10 cellular contexts compared by ENCODE assay signal in the genomic region with DNA sequence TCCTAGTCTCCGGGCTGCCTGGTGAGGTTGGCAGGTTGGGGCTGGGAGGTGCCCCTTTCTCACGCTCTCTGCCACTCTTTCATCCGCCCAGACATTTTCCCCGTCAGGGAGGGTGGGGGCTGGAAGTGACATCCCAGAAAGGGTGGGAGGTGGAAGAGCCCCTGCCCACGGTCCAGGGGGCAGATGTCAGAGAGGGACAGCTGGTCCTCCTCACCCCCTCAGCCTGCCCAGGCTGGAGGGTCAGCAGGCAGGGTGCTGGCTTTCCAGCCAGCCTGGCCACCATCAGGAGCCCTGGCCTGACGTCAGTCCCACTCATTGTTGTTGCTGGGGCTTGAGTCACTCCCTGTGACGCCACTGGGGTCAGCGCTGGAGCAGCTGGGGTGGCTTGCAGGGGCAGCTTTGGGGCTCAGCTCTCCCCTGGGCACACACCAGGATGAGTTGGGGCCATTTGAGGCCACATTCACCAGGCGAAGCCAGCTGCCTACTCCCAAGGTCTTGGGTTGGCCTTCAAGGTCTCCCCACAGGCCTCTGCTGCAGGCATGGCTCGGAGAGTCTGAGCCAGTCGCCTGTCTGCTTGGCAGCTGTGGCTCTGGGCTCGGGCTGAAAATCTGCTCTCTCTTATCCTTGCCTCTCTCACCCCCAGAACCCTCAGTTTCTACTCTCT. TPM values are rescaled to one million over a fixed set of nuclear protein-coding genes. Genes with fewer than 3 reads are reported as not detected.
A peak's percentile ranks its signal among the peaks of the same experiment; 100 is the strongest.
DNase-seq lines count a peak whose midpoint lies in the region; ATAC-seq and TF ChIP-seq lines count a peak whose summit lies in the region.
"Had no signal": no experiment of that assay in that cellular context is flagged by ENCODE, and none has a peak within 500 bp of the region (broad histone marks: within the 10 kb centered on the region; RNA-seq: fewer than 3 reads in every experiment).

No MANE protein-coding gene starts in this region.

- no peaks in the 10 kb centered on the region for H3K27me3 ChIP-seq in ascending aorta

- H3K4me1 ChIP-seq in ascending aorta: peaks cover 0 to under 1% of the 10 kb centered on the region in 2 donors

- H3K4me3 ChIP-seq in ascending aorta (no peak overlapping the region), fibroblast of pulmonary artery (replicated peaks; ENCODE audit: low read depth, low read length) (no peak overlapping the region)

- TF ChIP-seq CTCF in ascending aorta (IDR thresholded peaks at IDR 0.05): no peak
- no peak for TF ChIP-seq CTCF in fibroblast of pulmonary artery (IDR thresholded peaks at IDR 0.05; ENCODE audit: low read length, missing control alignments)

- H3K27ac ChIP-seq in ascending aorta: peak overlapping the region; percentile 14 to 44

- H3K9me3 ChIP-seq in ascending aorta: no peaks in the 10 kb centered on the region

- peak; percentile 86 for DNase-seq in ELR (ENCODE audit: low read depth)
- peak in 1 of 2 donors; percentile 78 for DNase-seq in ascending aorta (ENCODE audit: low spot score in 2 of 2)
- peak; percentile 93 for DNase-seq in fibroblast of pulmonary artery (ENCODE audit: low read depth)
- peak; percentile 83 for DNase-seq in sciatic nerve (ENCODE audit: low spot score)
- no peak for DNase-seq in SK-N-DZ (ENCODE audit: low spot score)
- DNase-seq: CD4-positive, CD25-positive, alpha-beta regulatory T cell had no signal

- intact Hi-C loops in ascending aorta (cut with DNase I) (no loop called here), sciatic nerve (cut with DNase I) (no loop called here)

- H3K36me3 ChIP-seq in ascending aorta: peaks cover 0 to 6% of the 10 kb centered on the region in 2 donors

- peak; percentile 6 for ATAC-seq in sciatic nerve
- no peak for ATAC-seq in HG03520 (IDR thresholded peaks at IDR 0.05; ENCODE audit: unreplicated experiment)
- no peak for ATAC-seq in SK-N-SH treated with all-trans-retinoic acid at 6 μM for 48 hours
- ATAC-seq in GM18867 (IDR thresholded peaks at IDR 0.05; ENCODE audit: unreplicated experiment): no peak
- ATAC-seq: Panc1 had no signal

TF ChIP-seq in SK-N-SH treated with all-trans-retinoic acid at 6 μM for 48 hours, 23 proteins besides CTCF, POLR2A, EP300 and RAD21 (continues in another document):
- TF ChIP-seq ZNF70 (CRISPR knock-in tag; IDR thresholded peaks at IDR 0.05) (no peak), OSR1 (CRISPR knock-in tag; IDR thresholded peaks at IDR 0.05) (no peak), ESRRG (CRISPR knock-in tag; IDR thresholded peaks at IDR 0.05) (no peak), ZNF565 (CRISPR knock-in tag; conservative IDR thresholded peaks at IDR 0.05; ENCODE audit: low read depth) (no peak), ZFP30 (CRISPR knock-in tag; IDR thresholded peaks at IDR 0.05) (no peak), ZNF8 (CRISPR knock-in tag; IDR thresholded peaks at IDR 0.05) (no peak), ZFP3 (CRISPR knock-in tag; IDR thresholded peaks at IDR 0.05) (no peak), SNAI2 (CRISPR knock-in tag; IDR thresholded peaks at IDR 0.05) (no peak), ARNTL (CRISPR knock-in tag; IDR thresholded peaks at IDR 0.05; ENCODE audit: borderline replicate concordance, low read depth) (no peak), CSDC2 (CRISPR knock-in tag; IDR thresholded peaks at IDR 0.05) (no peak), GLIS3 (CRISPR knock-in tag; IDR thresholded peaks at IDR 0.05) (no peak), PPARA (CRISPR knock-in tag; IDR thresholded peaks at IDR 0.05; ENCODE audit: borderline replicate concordance) (no peak), BACH2 (CRISPR knock-in tag; IDR thresholded peaks at IDR 0.05; ENCODE audit: borderline replicate concordance) (no peak), TCF4 (CRISPR knock-in tag; IDR thresholded peaks at IDR 0.05; ENCODE audit: borderline replicate concordance) (no peak)
- TF ChIP-seq, protein P1, sequence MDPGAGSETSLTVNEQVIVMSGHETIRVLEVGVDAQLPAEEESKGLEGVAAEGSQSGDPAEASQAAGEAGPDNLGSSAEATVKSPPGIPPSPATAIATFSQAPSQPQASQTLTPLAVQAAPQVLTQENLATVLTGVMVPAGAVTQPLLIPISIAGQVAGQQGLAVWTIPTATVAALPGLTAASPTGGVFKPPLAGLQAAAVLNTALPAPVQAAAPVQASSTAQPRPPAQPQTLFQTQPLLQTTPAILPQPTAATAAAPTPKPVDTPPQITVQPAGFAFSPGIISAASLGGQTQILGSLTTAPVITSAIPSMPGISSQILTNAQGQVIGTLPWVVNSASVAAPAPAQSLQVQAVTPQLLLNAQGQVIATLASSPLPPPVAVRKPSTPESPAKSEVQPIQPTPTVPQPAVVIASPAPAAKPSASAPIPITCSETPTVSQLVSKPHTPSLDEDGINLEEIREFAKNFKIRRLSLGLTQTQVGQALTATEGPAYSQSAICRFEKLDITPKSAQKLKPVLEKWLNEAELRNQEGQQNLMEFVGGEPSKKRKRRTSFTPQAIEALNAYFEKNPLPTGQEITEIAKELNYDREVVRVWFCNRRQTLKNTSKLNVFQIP (CRISPR knock-in tag; IDR thresholded peaks at IDR 0.05; ENCODE audit: borderline replicate concordance, low read depth): no peak
- TF ChIP-seq, protein P2, sequence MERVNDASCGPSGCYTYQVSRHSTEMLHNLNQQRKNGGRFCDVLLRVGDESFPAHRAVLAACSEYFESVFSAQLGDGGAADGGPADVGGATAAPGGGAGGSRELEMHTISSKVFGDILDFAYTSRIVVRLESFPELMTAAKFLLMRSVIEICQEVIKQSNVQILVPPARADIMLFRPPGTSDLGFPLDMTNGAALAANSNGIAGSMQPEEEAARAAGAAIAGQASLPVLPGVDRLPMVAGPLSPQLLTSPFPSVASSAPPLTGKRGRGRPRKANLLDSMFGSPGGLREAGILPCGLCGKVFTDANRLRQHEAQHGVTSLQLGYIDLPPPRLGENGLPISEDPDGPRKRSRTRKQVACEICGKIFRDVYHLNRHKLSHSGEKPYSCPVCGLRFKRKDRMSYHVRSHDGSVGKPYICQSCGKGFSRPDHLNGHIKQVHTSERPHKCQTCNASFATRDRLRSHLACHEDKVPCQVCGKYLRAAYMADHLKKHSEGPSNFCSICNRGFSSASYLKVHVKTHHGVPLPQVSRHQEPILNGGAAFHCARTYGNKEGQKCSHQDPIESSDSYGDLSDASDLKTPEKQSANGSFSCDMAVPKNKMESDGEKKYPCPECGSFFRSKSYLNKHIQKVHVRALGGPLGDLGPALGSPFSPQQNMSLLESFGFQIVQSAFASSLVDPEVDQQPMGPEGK (CRISPR knock-in tag; IDR thresholded peaks at IDR 0.05; ENCODE audit: borderline replicate concordance): no peak
- TF ChIP-seq, protein P3, sequence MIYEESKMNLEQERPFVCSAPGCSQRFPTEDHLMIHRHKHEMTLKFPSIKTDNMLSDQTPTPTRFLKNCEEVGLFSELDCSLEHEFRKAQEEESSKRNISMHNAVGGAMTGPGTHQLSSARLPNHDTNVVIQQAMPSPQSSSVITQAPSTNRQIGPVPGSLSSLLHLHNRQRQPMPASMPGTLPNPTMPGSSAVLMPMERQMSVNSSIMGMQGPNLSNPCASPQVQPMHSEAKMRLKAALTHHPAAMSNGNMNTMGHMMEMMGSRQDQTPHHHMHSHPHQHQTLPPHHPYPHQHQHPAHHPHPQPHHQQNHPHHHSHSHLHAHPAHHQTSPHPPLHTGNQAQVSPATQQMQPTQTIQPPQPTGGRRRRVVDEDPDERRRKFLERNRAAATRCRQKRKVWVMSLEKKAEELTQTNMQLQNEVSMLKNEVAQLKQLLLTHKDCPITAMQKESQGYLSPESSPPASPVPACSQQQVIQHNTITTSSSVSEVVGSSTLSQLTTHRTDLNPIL (CRISPR knock-in tag; IDR thresholded peaks at IDR 0.05; ENCODE audit: low read depth): no peak
- TF ChIP-seq, protein P4, sequence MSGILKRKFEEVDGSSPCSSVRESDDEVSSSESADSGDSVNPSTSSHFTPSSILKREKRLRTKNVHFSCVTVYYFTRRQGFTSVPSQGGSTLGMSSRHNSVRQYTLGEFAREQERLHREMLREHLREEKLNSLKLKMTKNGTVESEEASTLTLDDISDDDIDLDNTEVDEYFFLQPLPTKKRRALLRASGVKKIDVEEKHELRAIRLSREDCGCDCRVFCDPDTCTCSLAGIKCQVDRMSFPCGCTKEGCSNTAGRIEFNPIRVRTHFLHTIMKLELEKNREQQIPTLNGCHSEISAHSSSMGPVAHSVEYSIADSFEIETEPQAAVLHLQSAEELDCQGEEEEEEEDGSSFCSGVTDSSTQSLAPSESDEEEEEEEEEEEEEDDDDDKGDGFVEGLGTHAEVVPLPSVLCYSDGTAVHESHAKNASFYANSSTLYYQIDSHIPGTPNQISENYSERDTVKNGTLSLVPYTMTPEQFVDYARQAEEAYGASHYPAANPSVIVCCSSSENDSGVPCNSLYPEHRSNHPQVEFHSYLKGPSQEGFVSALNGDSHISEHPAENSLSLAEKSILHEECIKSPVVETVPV (CRISPR knock-in tag; IDR thresholded peaks at IDR 0.05): no peak

RNA-seq across cellular contexts. Expression of a gene that starts 5.7 kb away (rescaled TPM):
- total RNA-seq in ascending aorta (39.8 TPM), sciatic nerve (28.2 TPM)
- 57.9 and 64.7 TPM in 2 replicates for polyA plus RNA-seq in SK-N-DZ (2014; cell fraction: cytosol; rRNA removed)
- 40.6 and 41.2 TPM in 2 replicates for polyA plus RNA-seq in SK-N-DZ (2014; cell fraction: nucleus; rRNA removed)

RNA-seq across cellular contexts. Expression of a gene that starts 12.9 kb away (rescaled TPM):
- total RNA-seq in ascending aorta: 722 TPM
- total RNA-seq in sciatic nerve: 688 TPM
- polyA plus RNA-seq in SK-N-DZ (2014; cell fraction: cytosol; rRNA removed): 14.7 and 19.6 TPM in 2 replicates
- 16.8 and 20.0 TPM in 2 replicates for polyA plus RNA-seq in SK-N-DZ (2014; cell fraction: nucleus; rRNA removed)

RNA-seq across cellular contexts. Expression of a gene that starts 15.4 kb away (rescaled TPM):
- total RNA-seq in ascending aorta (7.9 TPM), sciatic nerve (12.4 TPM)
- not detected in 2 replicates for polyA plus RNA-seq in SK-N-DZ (2014; cell fraction: cytosol; rRNA removed)
- not detected in 2 replicates for polyA plus RNA-seq in SK-N-DZ (2014; cell fraction: nucleus; rRNA removed)
- polyA plus RNA-seq: CD4-positive, CD25-positive, alpha-beta regulatory T cell had no signal

RNA-seq across cellular contexts. Expression of a gene that starts 57.4 kb away (rescaled TPM):
- total RNA-seq in ascending aorta (32.6 TPM), sciatic nerve (124 TPM)
- 13.6 and 121 TPM in 2 replicates for polyA plus RNA-seq in SK-N-DZ (2014; cell fraction: cytosol; rRNA removed)
- polyA plus RNA-seq in SK-N-DZ (2014; cell fraction: nucleus; rRNA removed): 24.1 and 50.0 TPM in 2 replicates
